In genomic region chr11:14669499-14669898, GRCh38 we compare ENCODE assay signal across 14 cellular contexts. TPM values are rescaled to one million over a fixed set of nuclear protein-coding genes. Genes with fewer than 3 reads are reported as not detected.
DNase-seq lines count a peak whose midpoint lies in the region; ATAC-seq and TF ChIP-seq lines count a peak whose summit lies in the region.
"Had no signal": no experiment of that assay in that cellular context is flagged by ENCODE, and none has a peak within 500 bp of the region (broad histone marks: within the 10 kb centered on the region; RNA-seq: fewer than 3 reads in every experiment).

No MANE protein-coding gene starts in this region.

- DNase-seq in activated CD8-positive, alpha-beta T cell treated with anti-CD3 and anti-CD28 coated beads for 36 hours, result no peak
- DNase-seq in activated CD8-positive, alpha-beta T cell treated with anti-CD3 and anti-CD28 coated beads, Interleukin-2, amount 10 ng/mL, durations not matched to agents 7 days and 5 days, result no peak
- DNase-seq in CD4-positive, alpha-beta T cell, result no peak
- DNase-seq in central memory CD8-positive, alpha-beta T cell (ENCODE audit: low spot score in 2 of 2), result no peak
- DNase-seq in naive thymus-derived CD8-positive, alpha-beta T cell, result no peak
- DNase-seq in natural killer cell, result no peak
- no peak for DNase-seq in NCI-H128 (lab: John Stamatoyannopoulos, UW; ENCODE audit: unreplicated experiment)
- DNase-seq: Calu3, DMS 273 treated with DMSO at 0.1 percent for 48 hours, HCEC 1CT, HFFc6 had no signal

- H3K4me1 Mint-ChIP-seq in activated CD8-positive, alpha-beta T cell treated with anti-CD3 and anti-CD28 coated beads for 36 hours (ENCODE audit: low read depth), result peaks cover 51% of the 10 kb centered on the region
- H3K4me1 Mint-ChIP-seq in activated CD8-positive, alpha-beta T cell treated with anti-CD3 and anti-CD28 coated beads, Interleukin-2, amount 10 ng/mL, durations not matched to agents 7 days and 5 days (ENCODE audit: low read depth), result peaks cover 31% of the 10 kb centered on the region
- peaks cover 65% of the 10 kb centered on the region for H3K4me1 Mint-ChIP-seq in CD4-positive, alpha-beta T cell (ENCODE audit: low read depth)
- peaks cover 43% of the 10 kb centered on the region for H3K4me1 Mint-ChIP-seq in central memory CD8-positive, alpha-beta T cell
- H3K4me1 Mint-ChIP-seq in naive thymus-derived CD8-positive, alpha-beta T cell, result peaks cover 23 to 55% (median 49%) of the 10 kb centered on the region in 4 donors
- H3K4me1 Mint-ChIP-seq in natural killer cell, result peaks cover 0 to 18% of the 10 kb centered on the region in 2 donors

- no peak for ATAC-seq in activated CD8-positive, alpha-beta T cell treated with anti-CD3 and anti-CD28 coated beads for 36 hours
- no peak for ATAC-seq in activated CD8-positive, alpha-beta T cell treated with anti-CD3 and anti-CD28 coated beads, Interleukin-2, amount 10 ng/mL, durations not matched to agents 7 days and 5 days
- no peak for ATAC-seq in CD4-positive, alpha-beta T cell (ENCODE audit: poor library complexity)
- no peak for ATAC-seq in central memory CD8-positive, alpha-beta T cell (replicated peaks; ENCODE audit: extremely low read depth, poor library complexity, severe bottlenecking)
- peak in 1 of 2 donors; percentile 6 for ATAC-seq in naive thymus-derived CD8-positive, alpha-beta T cell
- ATAC-seq in natural killer cell, result no peak
- ATAC-seq: GM12878 had no signal

- POLR2A ChIA-PET in activated CD8-positive, alpha-beta T cell treated with anti-CD3 and anti-CD28 coated beads for 36 hours (lab: Charles Lee), result no interaction called here
- POLR2A ChIA-PET in activated CD8-positive, alpha-beta T cell treated with anti-CD3 and anti-CD28 coated beads, Interleukin-2, amount 10 ng/mL, durations not matched to agents 7 days and 5 days (lab: Charles Lee), result no interaction called here
- POLR2A ChIA-PET in CD4-positive, alpha-beta T cell (lab: Charles Lee), result interaction anchor here (1.0 to 1.5 kb wide), 2 partner anchors 91 to 95 kb away, joined by 3 to 4 read pairs; no protein-coding TSS in a partner anchor
- POLR2A ChIA-PET in naive thymus-derived CD8-positive, alpha-beta T cell (lab: Charles Lee), result no interaction called here

- intact Hi-C loops in activated CD8-positive, alpha-beta T cell treated with anti-CD3 and anti-CD28 coated beads for 36 hours (cut with micrococcal nuclease), result no loop called here
- intact Hi-C loops in CD4-positive, alpha-beta T cell (cut with DNase I, micrococcal nuclease), result no loop called here
- intact Hi-C loops in natural killer cell (cut with micrococcal nuclease), result no loop called here

- CTCF ChIA-PET in activated CD8-positive, alpha-beta T cell treated with anti-CD3 and anti-CD28 coated beads for 36 hours (lab: Charles Lee), result interaction anchor here (1.1 kb wide), 1 partner anchor 16 kb away, joined by 3 read pairs; no protein-coding TSS in a partner anchor
- CTCF ChIA-PET in activated CD8-positive, alpha-beta T cell treated with anti-CD3 and anti-CD28 coated beads, Interleukin-2, amount 10 ng/mL, durations not matched to agents 7 days and 5 days (lab: Charles Lee), result interaction anchor here (1.5 kb wide), 1 partner anchor 14 kb away, joined by 3 read pairs; no protein-coding TSS in a partner anchor
- CTCF ChIA-PET in CD4-positive, alpha-beta T cell (lab: Charles Lee), result no interaction called here

- no peak overlapping the region for H3K4me3 Mint-ChIP-seq in activated CD8-positive, alpha-beta T cell treated with anti-CD3 and anti-CD28 coated beads for 36 hours
- H3K4me3 Mint-ChIP-seq in activated CD8-positive, alpha-beta T cell treated with anti-CD3 and anti-CD28 coated beads, Interleukin-2, amount 10 ng/mL, durations not matched to agents 7 days and 5 days, result no peak overlapping the region
- no peak overlapping the region for H3K4me3 Mint-ChIP-seq in CD4-positive, alpha-beta T cell
- H3K4me3 Mint-ChIP-seq in central memory CD8-positive, alpha-beta T cell, result no peak overlapping the region
- H3K4me3 Mint-ChIP-seq in naive thymus-derived CD8-positive, alpha-beta T cell, result peak overlapping the region in 2 of 10 donors; percentile 2 to 5
- H3K4me3 Mint-ChIP-seq in natural killer cell, result no peak overlapping the region
- H3K4me3 Mint-ChIP-seq: HFFc6 had no signal

- peak overlapping the region; percentile 22 for H3K27ac Mint-ChIP-seq in activated CD8-positive, alpha-beta T cell treated with anti-CD3 and anti-CD28 coated beads for 36 hours
- H3K27ac Mint-ChIP-seq in activated CD8-positive, alpha-beta T cell treated with anti-CD3 and anti-CD28 coated beads, Interleukin-2, amount 10 ng/mL, durations not matched to agents 7 days and 5 days, result no peak overlapping the region
- H3K27ac Mint-ChIP-seq in CD4-positive, alpha-beta T cell, result peak overlapping the region; percentile 25
- peak overlapping the region; percentile 36 for H3K27ac Mint-ChIP-seq in central memory CD8-positive, alpha-beta T cell (ENCODE audit: low read depth)
- H3K27ac Mint-ChIP-seq in naive thymus-derived CD8-positive, alpha-beta T cell, result peak overlapping the region in 7 of 10 donors; percentile 8 to 75 (median 57)
- H3K27ac Mint-ChIP-seq in natural killer cell, result no peak overlapping the region
- H3K27ac Mint-ChIP-seq: HFFc6 had no signal

- H3K9me3 ChIP-seq in CD4-positive, alpha-beta T cell (ENCODE audit: control insufficient read depth, low read length), result no peaks in the 10 kb centered on the region

- no peak overlapping the region for H3K27ac ChIP-seq in CD4-positive, alpha-beta T cell (ENCODE audit: low read depth, low read length)
- H3K27ac ChIP-seq: 22Rv1, HL-60 had no signal

- H3K27me3 Mint-ChIP-seq in activated CD8-positive, alpha-beta T cell treated with anti-CD3 and anti-CD28 coated beads for 36 hours, result no peaks in the 10 kb centered on the region
- H3K27me3 Mint-ChIP-seq in activated CD8-positive, alpha-beta T cell treated with anti-CD3 and anti-CD28 coated beads, Interleukin-2, amount 10 ng/mL, durations not matched to agents 7 days and 5 days (ENCODE audit: low read depth), result no peaks in the 10 kb centered on the region
- no peaks in the 10 kb centered on the region for H3K27me3 Mint-ChIP-seq in CD4-positive, alpha-beta T cell
- H3K27me3 Mint-ChIP-seq in central memory CD8-positive, alpha-beta T cell, result no peaks in the 10 kb centered on the region
- H3K27me3 Mint-ChIP-seq in naive thymus-derived CD8-positive, alpha-beta T cell, result no peaks in the 10 kb centered on the region
- H3K27me3 Mint-ChIP-seq in natural killer cell (ENCODE audit: low read depth in 2 of 2), result no peaks in the 10 kb centered on the region

- peaks cover 61% of the 10 kb centered on the region for H3K36me3 Mint-ChIP-seq in activated CD8-positive, alpha-beta T cell treated with anti-CD3 and anti-CD28 coated beads for 36 hours (ENCODE audit: low read depth)
- H3K36me3 Mint-ChIP-seq in activated CD8-positive, alpha-beta T cell treated with anti-CD3 and anti-CD28 coated beads, Interleukin-2, amount 10 ng/mL, durations not matched to agents 7 days and 5 days (ENCODE audit: low read depth), result peaks cover 69% of the 10 kb centered on the region
- peaks cover 72% of the 10 kb centered on the region for H3K36me3 Mint-ChIP-seq in CD4-positive, alpha-beta T cell (ENCODE audit: low read depth)
- H3K36me3 Mint-ChIP-seq in central memory CD8-positive, alpha-beta T cell (ENCODE audit: insufficient read depth), result peaks cover 7% of the 10 kb centered on the region
- peaks cover 17 to 57% (median 24%) of the 10 kb centered on the region in 3 donors for H3K36me3 Mint-ChIP-seq in naive thymus-derived CD8-positive, alpha-beta T cell
- peaks cover under 1% of the 10 kb centered on the region for H3K36me3 Mint-ChIP-seq in natural killer cell

- no peaks in the 10 kb centered on the region for H3K27me3 ChIP-seq in CD4-positive, alpha-beta T cell (ENCODE audit: control insufficient read depth, insufficient read depth, low read length)

- peaks cover 9% of the 10 kb centered on the region for H3K9me3 Mint-ChIP-seq in activated CD8-positive, alpha-beta T cell treated with anti-CD3 and anti-CD28 coated beads for 36 hours
- no peaks in the 10 kb centered on the region for H3K9me3 Mint-ChIP-seq in activated CD8-positive, alpha-beta T cell treated with anti-CD3 and anti-CD28 coated beads, Interleukin-2, amount 10 ng/mL, durations not matched to agents 7 days and 5 days (ENCODE audit: insufficient read depth)
- H3K9me3 Mint-ChIP-seq in CD4-positive, alpha-beta T cell, result peaks cover 7% of the 10 kb centered on the region
- H3K9me3 Mint-ChIP-seq in central memory CD8-positive, alpha-beta T cell, result no peaks in the 10 kb centered on the region
- peaks cover 0 to 26% (median 17%) of the 10 kb centered on the region in 9 donors for H3K9me3 Mint-ChIP-seq in naive thymus-derived CD8-positive, alpha-beta T cell
- H3K9me3 Mint-ChIP-seq in natural killer cell, result no peaks in the 10 kb centered on the region
- H3K9me3 Mint-ChIP-seq: HFFc6 had no signal

- no peak for TF ChIP-seq CTCF in activated CD8-positive, alpha-beta T cell treated with anti-CD3 and anti-CD28 coated beads for 36 hours (IDR thresholded peaks at IDR 0.05)
- no peak for TF ChIP-seq CTCF in CD4-positive, alpha-beta T cell (IDR thresholded peaks at IDR 0.05)
- no peak for TF ChIP-seq CTCF in natural killer cell (IDR thresholded peaks at IDR 0.05)

RNA-seq across cellular contexts. Expression of gene PDE3B, which starts 25.9 kb away (rescaled TPM):
- 10 to 100 TPM; 42.3 to 43.1 TPM for total RNA-seq in activated CD8-positive, alpha-beta T cell treated with anti-CD3 and anti-CD28 coated beads for 36 hours
- 10 to 100 TPM; 74.8 to 81.4 TPM for total RNA-seq in activated CD8-positive, alpha-beta T cell treated with anti-CD3 and anti-CD28 coated beads, Interleukin-2, amount 10 ng/mL, durations not matched to agents 7 days and 5 days
- 100 to 1,000 TPM; 103 to 106 TPM for total RNA-seq in CD4-positive, alpha-beta T cell
- 100 to 1,000 TPM; 228 to 240 TPM for total RNA-seq in naive thymus-derived CD8-positive, alpha-beta T cell
- 100 to 1,000 TPM in 1 of 3 donors, 10 to 100 TPM in 2; 59.2 to 127 (median 74.8) TPM for polyA plus RNA-seq in naive thymus-derived CD8-positive, alpha-beta T cell
- 10 to 100 TPM; 18.2 to 42.3 (median 34.5) TPM for total RNA-seq in natural killer cell

Comparison
In these comparisons a context has a peak if more than half of its experiments do, and no peak if none do; other contexts are left out.
1. H3K27ac Mint-ChIP-seq: peak in activated CD8-positive, alpha-beta T cell treated with anti-CD3 and anti-CD28 coated beads for 36 hours (single experiment), CD4-positive, alpha-beta T cell (single experiment), central memory CD8-positive, alpha-beta T cell (single experiment) and naive thymus-derived CD8-positive, alpha-beta T cell (7 of 10); none in activated CD8-positive, alpha-beta T cell treated with anti-CD3 and anti-CD28 coated beads, Interleukin-2, amount 10 ng/mL, durations not matched to agents 7 days and 5 days (single experiment) and natural killer cell (0 of 2).